ENCODE assay signal across 20 cellular contexts in the genomic region with DNA sequence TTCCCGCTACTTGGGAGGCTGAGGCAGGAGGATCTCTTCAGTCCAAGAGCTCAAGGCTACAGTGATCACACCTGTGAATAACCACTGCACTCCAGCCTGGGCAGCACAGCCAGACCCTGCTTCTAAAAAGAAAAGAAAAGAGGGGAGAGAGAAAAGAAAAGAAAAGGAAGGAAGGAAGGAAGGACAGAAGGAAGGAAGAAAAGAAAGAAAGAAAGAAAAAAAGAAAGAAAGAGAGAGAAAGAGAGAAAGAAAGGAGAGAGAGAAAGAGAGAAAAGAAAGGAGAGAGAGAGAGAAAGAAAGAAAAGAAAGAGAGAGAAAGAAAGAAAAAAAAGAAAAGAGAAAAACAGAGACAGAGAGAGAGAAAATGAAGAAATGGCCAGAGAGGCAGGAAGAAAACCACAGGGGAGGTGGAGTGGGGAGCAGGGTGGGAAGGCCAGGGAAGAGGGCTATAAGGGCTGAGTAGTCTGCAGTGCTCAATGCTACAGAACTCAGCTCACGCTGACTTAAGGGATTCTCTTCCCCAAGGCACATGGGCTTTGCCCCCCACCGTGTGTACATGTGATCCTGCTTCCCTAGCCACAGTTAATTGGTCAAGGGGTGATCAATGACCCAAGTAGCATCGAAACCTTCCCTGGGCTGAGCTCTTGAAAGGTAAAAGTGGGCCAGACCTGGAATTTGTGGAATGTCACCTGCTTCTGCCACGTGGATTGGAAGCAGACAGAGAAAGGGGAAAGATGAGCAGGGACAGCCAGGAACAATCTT.
"Had no signal": no experiment of that assay in that cellular context is flagged by ENCODE, and none has a peak within 500 bp of the region (broad histone marks: within the 10 kb centered on the region; RNA-seq: fewer than 3 reads in every experiment).

No MANE protein-coding gene starts in this region.

- H3K9ac ChIP-seq: parathyroid adenoma had no signal

- H3K27ac ChIP-seq: body of pancreas, neutrophil, parathyroid adenoma, right lobe of liver, VCaP had no signal

- H3K9me3 Mint-ChIP-seq: memory B cell; naive B cell; stimulated activated effector memory CD8-positive, alpha-beta T cell treated with anti-CD3 and anti-CD28 coated beads, Interleukin-12 subunit alpha, Interleukin-12 subunit beta, amount 100 ng/mL, for 72 hours had no signal

- H3K4me1 ChIP-seq: body of pancreas, parathyroid adenoma, right lobe of liver had no signal

- ATAC-seq: body of pancreas; mucosa of descending colon; right lobe of liver; stimulated activated effector memory CD8-positive, alpha-beta T cell treated with anti-CD3 and anti-CD28 coated beads, Interleukin-12 subunit alpha, Interleukin-12 subunit beta, amount 100 ng/mL, for 72 hours had no signal

- H2AFZ ChIP-seq: parathyroid adenoma had no signal

- H3K36me3 Mint-ChIP-seq: activated naive CD8-positive, alpha-beta T cell; stimulated activated effector memory CD8-positive, alpha-beta T cell treated with anti-CD3 and anti-CD28 coated beads, Interleukin-12 subunit alpha, Interleukin-12 subunit beta, amount 100 ng/mL, for 72 hours had no signal

- H3K4me3 ChIP-seq: body of pancreas, mucosa of descending colon, right lobe of liver had no signal

- H3K4me3 Mint-ChIP-seq: activated naive CD8-positive, alpha-beta T cell; memory B cell; stimulated activated effector memory CD8-positive, alpha-beta T cell treated with anti-CD3 and anti-CD28 coated beads, Interleukin-12 subunit alpha, Interleukin-12 subunit beta, amount 100 ng/mL, for 72 hours had no signal

- H3K27me3 Mint-ChIP-seq: memory B cell had no signal

- H3K27me3 ChIP-seq: body of pancreas, right lobe of liver had no signal

- FAIRE-seq: kidney, small intestine had no signal

- H3K36me3 ChIP-seq: neutrophil, right lobe of liver had no signal

- H3K27ac Mint-ChIP-seq: activated naive CD8-positive, alpha-beta T cell; memory B cell; stimulated activated effector memory CD8-positive, alpha-beta T cell treated with anti-CD3 and anti-CD28 coated beads, Interleukin-12 subunit alpha, Interleukin-12 subunit beta, amount 100 ng/mL, for 72 hours had no signal

- DNase-seq: activated CD4-positive, alpha-beta T cell treated with anti-CD3 and anti-CD28 coated beads for 1 hour; activated CD8-positive, alpha-beta memory T cell treated with anti-CD3 and anti-CD28 coated beads for 24 hours; activated CD8-positive, alpha-beta memory T cell treated with anti-CD3 and anti-CD28 coated beads, Interleukin-2, amount 50 U/mL, for 48 hours; amniotic stem cell; body of pancreas; dermis blood vessel endothelial cell; effector memory CD4-positive, alpha-beta T cell; kidney; mucosa of descending colon; naive B cell; right lobe of liver; small intestine; stimulated activated CD4-positive, alpha-beta T cell treated with anti-CD3 and anti-CD28 coated beads, Interleukin-4, amount 100 ng/mL, for 1 hour; T-helper 2 cell had no signal

- H3K9me3 ChIP-seq: body of pancreas, mucosa of descending colon, neutrophil, right lobe of liver had no signal

- H3K79me2 ChIP-seq: parathyroid adenoma had no signal
